21 cellular contexts compared by ENCODE assay signal in genomic region chr22:28181332-28181731, GRCh38.
A peak's percentile ranks its signal among the peaks of the same experiment; 100 is the strongest.
DNase-seq lines count a peak whose midpoint lies in the region; ATAC-seq, FAIRE-seq and TF ChIP-seq lines count a peak whose summit lies in the region.
"Had no signal": no experiment of that assay in that cellular context is flagged by ENCODE, and none has a peak within 500 bp of the region (broad histone marks: within the 10 kb centered on the region; RNA-seq: fewer than 3 reads in every experiment).

No MANE protein-coding gene starts in this region.

- no peaks in the 10 kb centered on the region for H3K4me1 ChIP-seq in astrocyte (ENCODE audit: insufficient read depth, low read length)
- H3K4me1 ChIP-seq in gastroesophageal sphincter = peaks cover 4 to 32% (median 5%) of the 10 kb centered on the region in 3 donors

- no peak overlapping the region for H3K4me2 ChIP-seq in astrocyte (ENCODE audit: low read length)

- ATAC-seq in HG02610 (IDR thresholded peaks at IDR 0.05; ENCODE audit: unreplicated experiment) (no peak), gastroesophageal sphincter (no peak), GM21737 (IDR thresholded peaks at IDR 0.05; ENCODE audit: unreplicated experiment) (no peak)
- ATAC-seq: activated T-cell treated with anti-CD3 and anti-CD28 coated beads, Interleukin-2, amount 50 U/mL, for 4 hours; K562 had no signal

- no peaks in the 10 kb centered on the region for H3K9me3 ChIP-seq in astrocyte (ENCODE audit: insufficient read depth, low read depth, low read length)
- no peaks in the 10 kb centered on the region for H3K9me3 ChIP-seq in gastroesophageal sphincter
- H3K9me3 ChIP-seq: stomach had no signal

- FAIRE-seq in astrocyte (lab: Jason Lieb, UNC) = peak; percentile 75
- FAIRE-seq: GM19239, K562, TTC549 had no signal

- TF ChIP-seq CTCF in AG04449 (IDR thresholded peaks at IDR 0.05; ENCODE audit: insufficient read depth, low read length, missing control alignments) = no peak
- no peak for TF ChIP-seq CTCF in astrocyte (IDR thresholded peaks at IDR 0.05; ENCODE audit: insufficient read depth, low read depth, low read length)
- no peak for TF ChIP-seq CTCF in gastroesophageal sphincter (IDR thresholded peaks at IDR 0.05)

- TF ChIP-seq POLR2A in gastroesophageal sphincter (IDR thresholded peaks at IDR 0.05) = no peak

- H3K4me1 Mint-ChIP-seq in astrocyte (ENCODE audit: low read depth, unreplicated experiment) = peaks cover 5% of the 10 kb centered on the region
- H3K4me1 Mint-ChIP-seq: activated naive CD8-positive, alpha-beta T cell treated with anti-CD3 and anti-CD28 coated beads for 36 hours; immature natural killer cell had no signal

- no peak overlapping the region for H3K9ac ChIP-seq in astrocyte (ENCODE audit: low read length)

- no peaks in the 10 kb centered on the region for H3K27me3 Mint-ChIP-seq in astrocyte (ENCODE audit: low read depth, unreplicated experiment)
- H3K27me3 Mint-ChIP-seq: activated naive CD8-positive, alpha-beta T cell treated with anti-CD3 and anti-CD28 coated beads for 36 hours had no signal

- no peak overlapping the region for H2AFZ ChIP-seq in astrocyte (ENCODE audit: low read depth, low read length)

- H3K27ac ChIP-seq in astrocyte (ENCODE audit: low read depth, low read length) (no peak overlapping the region), gastroesophageal sphincter (no peak overlapping the region)
- H3K27ac ChIP-seq: stomach had no signal

- H3K36me3 ChIP-seq in astrocyte (ENCODE audit: insufficient read depth, low read length) = no peaks in the 10 kb centered on the region
- H3K36me3 ChIP-seq in gastroesophageal sphincter = no peaks in the 10 kb centered on the region
- H3K36me3 ChIP-seq: stomach had no signal

- TF ChIP-seq EP300 in gastroesophageal sphincter (IDR thresholded peaks at IDR 0.05) = no peak

- H3K4me3 ChIP-seq in AG04449 (ENCODE audit: low read depth, low read length) = no peak overlapping the region
- no peak overlapping the region for H3K4me3 ChIP-seq in astrocyte (ENCODE audit: insufficient read depth, low read depth, low read length)
- no peak overlapping the region for H3K4me3 ChIP-seq in gastroesophageal sphincter
- H3K4me3 ChIP-seq: K562, stomach had no signal

- H3K27me3 ChIP-seq in astrocyte (ENCODE audit: insufficient read depth, low read length) (no peaks in the 10 kb centered on the region), gastroesophageal sphincter (no peaks in the 10 kb centered on the region)
- H3K27me3 ChIP-seq: stomach had no signal

- H3K4me3 Mint-ChIP-seq in astrocyte (ENCODE audit: unreplicated experiment) = no peak overlapping the region
- H3K4me3 Mint-ChIP-seq: activated naive CD8-positive, alpha-beta T cell treated with anti-CD3 and anti-CD28 coated beads for 36 hours; activated T-cell treated with anti-CD3 and anti-CD28 coated beads, Interleukin-2, amount 50 U/mL, for 4 hours; endodermal cell; immature natural killer cell had no signal

- POLR2A ChIA-PET in AG04449 (lab: Yijun Ruan, JAX) = interaction anchor here (0.6 kb wide), 1 partner anchor 38 kb away, joined by 3 read pairs; no protein-coding TSS in a partner anchor

- no peaks in the 10 kb centered on the region for H3K9me3 Mint-ChIP-seq in astrocyte (ENCODE audit: unreplicated experiment)
- H3K9me3 Mint-ChIP-seq: activated naive CD8-positive, alpha-beta T cell treated with anti-CD3 and anti-CD28 coated beads for 36 hours; activated T-cell treated with anti-CD3 and anti-CD28 coated beads, Interleukin-2, amount 50 U/mL, for 4 hours; endodermal cell; immature natural killer cell had no signal

- H3K79me2 ChIP-seq in astrocyte (ENCODE audit: insufficient read depth, low read length) = no peaks in the 10 kb centered on the region

- CTCF ChIA-PET in AG04449 (lab: Yijun Ruan, JAX) = no interaction called here

- H3K36me3 Mint-ChIP-seq in astrocyte (ENCODE audit: low read depth, unreplicated experiment) = no peaks in the 10 kb centered on the region
- H3K36me3 Mint-ChIP-seq: activated naive CD8-positive, alpha-beta T cell treated with anti-CD3 and anti-CD28 coated beads for 36 hours; immature natural killer cell had no signal

- H4K20me1 ChIP-seq in astrocyte (ENCODE audit: insufficient read depth, low read length) = no peaks in the 10 kb centered on the region

- DNase-seq in AG04449 (ENCODE audit: low read depth, low spot score) = peak; percentile 59
- DNase-seq in HCEC 1CT = peak; percentile 25
- peak; percentile 66 for DNase-seq in astrocyte (ENCODE audit: low read depth)
- DNase-seq in kidney glomerular epithelial cell (lab: John Stamatoyannopoulos, UW) = peak; percentile 22
- DNase-seq in stimulated activated naive CD4-positive, alpha-beta T cell treated with Interleukin-2 at 50 U/mL for 16 hours (lab: John Stamatoyannopoulos, UW) = no peak
- DNase-seq: activated CD4-positive, alpha-beta T cell treated with anti-CD3 and anti-CD28 coated beads, Interleukin-2, amount 50 U/mL, for 48 hours; activated naive CD8-positive, alpha-beta T cell treated with anti-CD3 and anti-CD28 coated beads for 36 hours; activated T-cell treated with anti-CD3 and anti-CD28 coated beads, Interleukin-2, amount 50 U/mL, for 4 hours; Calu3; central memory CD4-positive, alpha-beta T cell; endodermal cell; glutamatergic neuron; immature natural killer cell; NCI-H1417 treated with DMSO at 0.1 percent for 48 hours; stomach had no signal

- no peak overlapping the region for H3K27ac Mint-ChIP-seq in astrocyte (ENCODE audit: unreplicated experiment)
- H3K27ac Mint-ChIP-seq: activated naive CD8-positive, alpha-beta T cell treated with anti-CD3 and anti-CD28 coated beads for 36 hours; endodermal cell; immature natural killer cell had no signal
